9 cellular contexts compared by ENCODE assay signal in the genomic region with DNA sequence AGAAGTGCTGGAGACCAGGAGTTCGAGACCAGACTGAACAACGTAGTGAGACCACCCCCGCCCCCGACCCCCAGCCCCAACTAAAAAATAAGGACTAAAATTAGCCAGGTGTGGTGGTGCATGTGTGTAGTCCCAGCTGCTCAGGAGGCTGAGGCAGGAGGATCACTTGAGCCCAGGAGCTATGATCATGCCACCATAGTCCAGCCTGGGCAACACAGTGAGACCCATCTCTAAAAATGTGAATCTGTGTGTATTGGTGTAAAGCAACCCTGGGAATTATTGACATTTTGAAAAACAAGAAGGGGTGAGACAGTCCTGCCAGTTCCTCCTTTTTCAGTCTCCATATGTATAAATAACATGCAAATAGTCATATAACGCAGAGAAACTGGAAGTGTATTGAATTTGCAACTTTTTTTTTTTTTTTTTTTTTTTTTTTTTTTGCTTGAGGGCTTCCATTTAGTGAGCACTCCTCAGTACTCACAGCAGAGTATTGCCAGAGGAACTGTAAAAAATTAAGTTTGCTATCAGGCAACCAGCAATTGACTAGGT. TPM values are rescaled to one million over a fixed set of nuclear protein-coding genes. Genes with fewer than 3 reads are reported as not detected.
DNase-seq lines count a peak whose midpoint lies in the region; ATAC-seq, FAIRE-seq and TF ChIP-seq lines count a peak whose summit lies in the region.
"Had no signal": no experiment of that assay in that cellular context is flagged by ENCODE, and none has a peak within 500 bp of the region (broad histone marks: within the 10 kb centered on the region; RNA-seq: fewer than 3 reads in every experiment).

No MANE protein-coding gene starts in this region.

- H3K4me3 ChIP-seq in PC-3 (ENCODE audit: low read length) (peak overlapping the region; percentile 42; the same call in 1 of the 2 replicates), fibroblast of the aortic adventitia (ENCODE audit: low read depth, low read length) (peak overlapping the region; percentile 36), psoas muscle (no peak overlapping the region)

- TF ChIP-seq CTCF in PC-3 (conservative IDR thresholded peaks at IDR 0.05; ENCODE audit: low read depth, low read length): no peak
- no peak for TF ChIP-seq CTCF in fibroblast of the aortic adventitia (IDR thresholded peaks at IDR 0.05; ENCODE audit: insufficient read depth, low read length)
- TF ChIP-seq CTCF in psoas muscle (IDR thresholded peaks at IDR 0.05): no peak

- POLR2A ChIA-PET in PC-3 (lab: Charles Lee; ENCODE audit: unreplicated experiment): interaction anchor here (0.6 to 1.5 kb wide), 2 partner anchors 19 to 426 kb away, joined by 9 to 13 read pairs; no protein-coding TSS in a partner anchor

- intact Hi-C loops in PC-3 (cut with micrococcal nuclease) (loop anchor here (1.0 kb wide), 1 partner anchor 47 kb away; no protein-coding TSS in a partner anchor), psoas muscle (cut with DNase I) (no loop called here)

- no TSS peak for BruUV-seq in PC-3 (replicated peaks; lab: Mats Ljungman, UMichigan)

- DNase-seq in GM12891 (ENCODE audit: insufficient read length, low spot score): no peak
- no peak for DNase-seq in PC-3
- DNase-seq in fibroblast of the aortic adventitia (ENCODE audit: low read depth): no peak
- no peak for DNase-seq in psoas muscle
- no peak for DNase-seq in GF-D8 (lab: John Stamatoyannopoulos, UW)
- no peak for DNase-seq in AG08396 (ENCODE audit: low spot score)
- no peak for DNase-seq in GM12892 (ENCODE audit: insufficient read length)
- DNase-seq: activated CD8-positive, alpha-beta T cell treated with anti-CD3 and anti-CD28 coated beads for 36 hours had no signal

- H4K20me1 ChIP-seq in PC-3 (ENCODE audit: low read length): peaks cover 10% of the 10 kb centered on the region

- H3K36me3 ChIP-seq in PC-3 (ENCODE audit: low read depth, low read length): peaks cover 6% of the 10 kb centered on the region; the same call in 1 of the 2 replicates
- H3K36me3 ChIP-seq in psoas muscle (ENCODE audit: insufficient read depth in 1 of 2, low read depth in 1 of 2): no peaks in the 10 kb centered on the region

- H3K9me3 ChIP-seq in PC-3 (ENCODE audit: low read length): no peaks in the 10 kb centered on the region
- no peaks in the 10 kb centered on the region for H3K9me3 ChIP-seq in psoas muscle

- H3K4me1 ChIP-seq in PC-3 (ENCODE audit: insufficient read depth, low read length): peaks cover 49% of the 10 kb centered on the region
- H3K4me1 ChIP-seq in psoas muscle: peaks cover 37% of the 10 kb centered on the region

- H3K79me2 ChIP-seq in PC-3 (ENCODE audit: low read length): peaks cover 51% of the 10 kb centered on the region

- no peak for FAIRE-seq in GM12891 (lab: Jason Lieb, UNC)
- no peak for FAIRE-seq in GM12892 (lab: Jason Lieb, UNC)

- H3K27me3 ChIP-seq in PC-3 (ENCODE audit: low read length) (no peaks in the 10 kb centered on the region), psoas muscle (ENCODE audit: insufficient read depth in 3 of 3, low read length in 2 of 3) (no peaks in the 10 kb centered on the region)

- 93 to 98% (median 96%) methylated on average over 5 of the region's 5 CpGs for WGBS in psoas muscle, 3 donors

- peak overlapping the region; percentile 76 for H3K4me2 ChIP-seq in PC-3 (ENCODE audit: low read length)

- ATAC-seq in PC-3 (no peak; the same call in 1 of the 2 replicates), psoas muscle (no peak), HG03469 (IDR thresholded peaks at IDR 0.05; ENCODE audit: unreplicated experiment) (no peak)
- ATAC-seq: activated CD8-positive, alpha-beta T cell treated with anti-CD3 and anti-CD28 coated beads for 36 hours had no signal

- H3K9ac ChIP-seq in PC-3 (ENCODE audit: low read length): peak overlapping the region; percentile 29; the same call in 1 of the 2 replicates

- CTCF ChIA-PET in PC-3 (lab: Charles Lee): interaction anchor here (0.6 to 1.4 kb wide), 5 partner anchors 19 to 49 kb away, joined by 3 to 11 read pairs (median 5); no protein-coding TSS in a partner anchor

- peak overlapping the region; percentile 72 for H3K27ac ChIP-seq in PC-3 (ENCODE audit: low read length)
- peak overlapping the region; percentile 70 for H3K27ac ChIP-seq in psoas muscle

- H2AFZ ChIP-seq in PC-3 (ENCODE audit: low read length): no peak overlapping the region

- H3K9me2 ChIP-seq in PC-3 (replicated peaks; ENCODE audit: low read length): no peaks in the 10 kb centered on the region

- H3F3A ChIP-seq in PC-3 (ENCODE audit: low read length, unreplicated experiment): peaks cover 4% of the 10 kb centered on the region

- no peak for TF ChIP-seq POLR2A in GM12891 (IDR thresholded peaks at IDR 0.05; ENCODE audit: low read depth, low read length)
- no peak for TF ChIP-seq POLR2A in GM12892 (IDR thresholded peaks at IDR 0.05; ENCODE audit: low read depth, low read length)

TF ChIP-seq in GM12891, 5 proteins besides CTCF, POLR2A, EP300 and RAD21:
- TF ChIP-seq POLR2AphosphoS5 (IDR thresholded peaks at IDR 0.05; ENCODE audit: low read depth, low read length) (no peak), PAX5 (IDR thresholded peaks at IDR 0.05; ENCODE audit: insufficient read depth, low read length, severe bottlenecking) (no peak), SPI1 (IDR thresholded peaks at IDR 0.05; ENCODE audit: low read depth, low read length) (peak; percentile 83)

RNA-seq across cellular contexts. Expression of gene ITGB1, which starts 3.4 kb away (rescaled TPM):
- 30.6 TPM for polyA plus RNA-seq in GM12891 (2012; ENCODE audit: low read depth, missing spikeins)
- 956 and 1,010 TPM in 2 replicates for total RNA-seq in PC-3 (2014; rRNA removed)
- total RNA-seq in fibroblast of the aortic adventitia (ENCODE audit: low replicate concordance): 2,201 and 3,050 TPM in 2 replicates
- 100 to 1,000 TPM; 222 to 485 (median 241) TPM for total RNA-seq in psoas muscle
- 100 to 1,000 TPM; 215 to 569 (median 259) TPM for polyA plus RNA-seq in psoas muscle
- 39.2 TPM for polyA plus RNA-seq in GM12892 (2012; ENCODE audit: missing spikeins)
